13 cellular contexts compared by ENCODE assay signal in genomic region chr1:47931395-47931794, GRCh38.
DNase-seq lines count a peak whose midpoint lies in the region; ATAC-seq and TF ChIP-seq lines count a peak whose summit lies in the region.
"Had no signal": no experiment of that assay in that cellular context is flagged by ENCODE, and none has a peak within 500 bp of the region (broad histone marks: within the 10 kb centered on the region; RNA-seq: fewer than 3 reads in every experiment).

No MANE protein-coding gene starts in this region.

- H3K4me1 ChIP-seq in colonic mucosa (no peaks in the 10 kb centered on the region), tibial artery (peaks cover 3 to 86% (median 59%) of the 10 kb centered on the region in 4 donors)

- no peak overlapping the region for H3K27ac ChIP-seq in colonic mucosa
- peak overlapping the region; percentile 25 to 37 for H3K27ac ChIP-seq in tibial artery

- no peak for TF ChIP-seq CTCF in activated CD8-positive, alpha-beta T cell treated with anti-CD3 and anti-CD28 coated beads for 36 hours (IDR thresholded peaks at IDR 0.05)
- TF ChIP-seq CTCF in colonic mucosa (IDR thresholded peaks at IDR 0.05) (no peak), tibial artery (IDR thresholded peaks at IDR 0.05) (peak; percentile 28)

- intact Hi-C loops in activated CD8-positive, alpha-beta T cell treated with anti-CD3 and anti-CD28 coated beads for 36 hours (cut with micrococcal nuclease), result no loop called here
- intact Hi-C loops in colonic mucosa (cut with DNase I), result loop anchor here (5.0 kb wide), 1 partner anchor 194 kb away; no protein-coding TSS in a partner anchor
- intact Hi-C loops in tibial artery (cut with DNase I; ENCODE audit: low total_unique reads), result no loop called here

- no peaks in the 10 kb centered on the region for H3K36me3 Mint-ChIP-seq in activated CD8-positive, alpha-beta T cell treated with anti-CD3 and anti-CD28 coated beads for 36 hours (ENCODE audit: low read depth)
- H3K36me3 Mint-ChIP-seq in activated CD8-positive, alpha-beta T cell treated with anti-CD3 and anti-CD28 coated beads, Interleukin-2, amount 10 ng/mL, durations not matched to agents 7 days and 5 days (ENCODE audit: low read depth), result no peaks in the 10 kb centered on the region
- H3K36me3 Mint-ChIP-seq: activated CD4-positive, alpha-beta memory T cell treated with anti-CD3 and anti-CD28 coated beads for 36 hours had no signal

- peak; percentile 6 for DNase-seq in activated CD8-positive, alpha-beta T cell treated with anti-CD3 and anti-CD28 coated beads for 36 hours
- no peak for DNase-seq in activated CD8-positive, alpha-beta T cell treated with anti-CD3 and anti-CD28 coated beads, Interleukin-2, amount 10 ng/mL, durations not matched to agents 7 days and 5 days
- DNase-seq in NCI-H510A treated with DMSO at 0.1 percent for 48 hours (lab: John Stamatoyannopoulos, UW) (peak; percentile 41), colonic mucosa (peak; percentile 52), tibial artery (peak in 1 of 2 donors; percentile 75), Kasumi-1 (lab: John Stamatoyannopoulos, UW) (no peak)
- no peak for DNase-seq in activated CD4-positive, alpha-beta T cell treated with anti-CD3 and anti-CD28 coated beads, Interleukin-2, amount 50 U/mL, for 1 hour
- DNase-seq: activated CD4-positive, alpha-beta memory T cell treated with anti-CD3 and anti-CD28 coated beads for 36 hours; hypothalamus; NCI-H2227 treated with DMSO at 0.1 percent for 48 hours; stimulated activated CD8-positive, alpha-beta memory T cell treated with anti-CD3 and anti-CD28 coated beads, Interleukin-4, amount 100 ng/mL, for 48 hours had no signal

- peaks cover 11% of the 10 kb centered on the region for H3K27me3 Mint-ChIP-seq in activated CD8-positive, alpha-beta T cell treated with anti-CD3 and anti-CD28 coated beads for 36 hours
- H3K27me3 Mint-ChIP-seq in activated CD8-positive, alpha-beta T cell treated with anti-CD3 and anti-CD28 coated beads, Interleukin-2, amount 10 ng/mL, durations not matched to agents 7 days and 5 days (ENCODE audit: low read depth), result peaks cover 3% of the 10 kb centered on the region

- H3K9me3 ChIP-seq in colonic mucosa (no peaks in the 10 kb centered on the region), tibial artery (no peaks in the 10 kb centered on the region)

- no peak overlapping the region for H3K4me3 Mint-ChIP-seq in activated CD8-positive, alpha-beta T cell treated with anti-CD3 and anti-CD28 coated beads for 36 hours
- no peak overlapping the region for H3K4me3 Mint-ChIP-seq in activated CD8-positive, alpha-beta T cell treated with anti-CD3 and anti-CD28 coated beads, Interleukin-2, amount 10 ng/mL, durations not matched to agents 7 days and 5 days
- H3K4me3 Mint-ChIP-seq: activated CD4-positive, alpha-beta memory T cell treated with anti-CD3 and anti-CD28 coated beads for 36 hours; central memory CD8-positive, alpha-beta T cell had no signal

- no peaks in the 10 kb centered on the region for H3K27me3 ChIP-seq in colonic mucosa
- H3K27me3 ChIP-seq in tibial artery, result no peaks in the 10 kb centered on the region

- CTCF ChIA-PET in activated CD8-positive, alpha-beta T cell treated with anti-CD3 and anti-CD28 coated beads for 36 hours (lab: Charles Lee), result no interaction called here
- CTCF ChIA-PET in activated CD8-positive, alpha-beta T cell treated with anti-CD3 and anti-CD28 coated beads, Interleukin-2, amount 10 ng/mL, durations not matched to agents 7 days and 5 days (lab: Charles Lee), result no interaction called here

- no peak for ATAC-seq in activated CD8-positive, alpha-beta T cell treated with anti-CD3 and anti-CD28 coated beads for 36 hours
- ATAC-seq in activated CD8-positive, alpha-beta T cell treated with anti-CD3 and anti-CD28 coated beads, Interleukin-2, amount 10 ng/mL, durations not matched to agents 7 days and 5 days, result no peak
- no peak for ATAC-seq in HG02885 (IDR thresholded peaks at IDR 0.05; ENCODE audit: poor library complexity, unreplicated experiment)

- H3K36me3 ChIP-seq in colonic mucosa, result no peaks in the 10 kb centered on the region
- H3K36me3 ChIP-seq in tibial artery, result no peaks in the 10 kb centered on the region

- no peaks in the 10 kb centered on the region for H3K4me1 Mint-ChIP-seq in activated CD8-positive, alpha-beta T cell treated with anti-CD3 and anti-CD28 coated beads for 36 hours (ENCODE audit: low read depth)
- H3K4me1 Mint-ChIP-seq in activated CD8-positive, alpha-beta T cell treated with anti-CD3 and anti-CD28 coated beads, Interleukin-2, amount 10 ng/mL, durations not matched to agents 7 days and 5 days (ENCODE audit: low read depth), result no peaks in the 10 kb centered on the region
- H3K4me1 Mint-ChIP-seq: central memory CD8-positive, alpha-beta T cell had no signal

- POLR2A ChIA-PET in activated CD8-positive, alpha-beta T cell treated with anti-CD3 and anti-CD28 coated beads for 36 hours (lab: Charles Lee), result no interaction called here
- POLR2A ChIA-PET in activated CD8-positive, alpha-beta T cell treated with anti-CD3 and anti-CD28 coated beads, Interleukin-2, amount 10 ng/mL, durations not matched to agents 7 days and 5 days (lab: Charles Lee), result no interaction called here

- no peak overlapping the region for H3K9ac ChIP-seq in colonic mucosa (ENCODE audit: low read depth in 2 of 2, low read length in 2 of 2)

- H3K4me3 ChIP-seq in colonic mucosa (no peak overlapping the region), tibial artery (no peak overlapping the region)

- H3K9me3 Mint-ChIP-seq in activated CD8-positive, alpha-beta T cell treated with anti-CD3 and anti-CD28 coated beads for 36 hours, result no peaks in the 10 kb centered on the region
- H3K9me3 Mint-ChIP-seq in activated CD8-positive, alpha-beta T cell treated with anti-CD3 and anti-CD28 coated beads, Interleukin-2, amount 10 ng/mL, durations not matched to agents 7 days and 5 days (ENCODE audit: insufficient read depth), result no peaks in the 10 kb centered on the region
- H3K9me3 Mint-ChIP-seq: activated CD4-positive, alpha-beta memory T cell treated with anti-CD3 and anti-CD28 coated beads for 36 hours; central memory CD8-positive, alpha-beta T cell had no signal

- no peak overlapping the region for H3K27ac Mint-ChIP-seq in activated CD8-positive, alpha-beta T cell treated with anti-CD3 and anti-CD28 coated beads for 36 hours
- H3K27ac Mint-ChIP-seq in activated CD8-positive, alpha-beta T cell treated with anti-CD3 and anti-CD28 coated beads, Interleukin-2, amount 10 ng/mL, durations not matched to agents 7 days and 5 days, result no peak overlapping the region
- H3K27ac Mint-ChIP-seq: activated CD4-positive, alpha-beta memory T cell treated with anti-CD3 and anti-CD28 coated beads for 36 hours had no signal

Comparison
In these comparisons a context has a peak if more than half of its experiments do, and no peak if none do; other contexts are left out.
1. DNase-seq: peak in activated CD8-positive, alpha-beta T cell treated with anti-CD3 and anti-CD28 coated beads for 36 hours (single experiment), NCI-H510A treated with DMSO at 0.1 percent for 48 hours (single experiment) and colonic mucosa (single experiment); none in activated CD8-positive, alpha-beta T cell treated with anti-CD3 and anti-CD28 coated beads, Interleukin-2, amount 10 ng/mL, durations not matched to agents 7 days and 5 days (single experiment), Kasumi-1 (0 of 2) and activated CD4-positive, alpha-beta T cell treated with anti-CD3 and anti-CD28 coated beads, Interleukin-2, amount 50 U/mL, for 1 hour (single experiment).
2. CTCF ChIP-seq: peak in tibial artery (2 of 2); none in activated CD8-positive, alpha-beta T cell treated with anti-CD3 and anti-CD28 coated beads for 36 hours (single experiment) and colonic mucosa (single experiment).